Comparison of ENCODE assay signal across 8 cellular contexts in the genomic region with DNA sequence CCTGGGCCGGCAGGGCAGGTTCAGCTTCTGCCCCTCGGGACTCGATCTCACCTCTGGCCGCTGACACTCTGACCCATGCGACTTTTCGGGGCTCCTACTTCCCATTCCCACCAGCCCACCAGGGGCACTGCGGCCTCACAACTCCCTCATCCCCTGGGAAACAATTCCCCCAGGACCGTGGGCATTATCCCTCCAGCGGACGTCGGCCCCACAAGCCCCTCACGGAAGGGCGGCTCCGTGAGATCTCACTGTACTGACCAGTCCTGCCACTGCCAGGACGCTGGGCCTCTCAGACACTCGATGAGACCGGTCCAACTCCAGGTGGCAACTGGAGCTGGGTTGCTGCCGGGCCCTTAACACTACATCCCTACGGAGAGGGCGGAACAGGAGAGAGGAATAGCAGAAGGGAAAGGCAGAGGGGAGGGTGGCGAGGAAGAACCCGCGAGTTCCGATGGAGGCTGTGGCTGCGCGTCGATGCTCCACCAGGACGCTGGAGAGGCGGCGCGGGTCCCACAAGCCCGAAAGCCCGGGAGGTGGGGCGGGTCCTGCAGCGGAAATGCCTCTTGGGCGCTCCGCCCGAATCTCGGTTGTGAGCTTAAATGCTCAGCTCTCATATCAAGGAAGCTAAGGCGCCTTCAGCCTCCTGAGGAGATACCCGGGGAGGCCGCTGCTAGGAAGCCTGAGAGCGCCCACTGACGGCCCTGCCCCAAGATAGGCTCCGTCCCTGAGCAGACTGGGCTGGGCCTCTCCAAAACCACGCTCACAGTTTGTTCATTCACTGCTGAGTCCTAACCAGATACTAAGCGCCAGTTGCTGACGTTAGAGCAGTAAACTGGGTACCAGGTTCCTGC. TPM values are rescaled to one million over a fixed set of nuclear protein-coding genes. Genes with fewer than 3 reads are reported as not detected.
DNase-seq lines count a peak whose midpoint lies in the region; ATAC-seq, FAIRE-seq and TF ChIP-seq lines count a peak whose summit lies in the region.

No MANE protein-coding gene starts in this region.

- DNase-seq in astrocyte (ENCODE audit: low read depth) (no peak), lower lobe of right lung (peak; percentile 64), testis (peak; percentile 45), NCI-H526 treated with DMSO at 0.1 percent for 48 hours (lab: John Stamatoyannopoulos, UW) (no peak), MG63 (no peak)

- H4K20me1 ChIP-seq in astrocyte (ENCODE audit: insufficient read depth, low read length): no peaks in the 10 kb centered on the region

- TF ChIP-seq POLR2A in testis (IDR thresholded peaks at IDR 0.05): no peak

- H3K27me3 Mint-ChIP-seq in IgD-negative memory B cell (no peaks in the 10 kb centered on the region), astrocyte (ENCODE audit: low read depth, unreplicated experiment) (no peaks in the 10 kb centered on the region)

- peaks cover 0 to 8% (median 1%) of the 10 kb centered on the region in 3 donors for H3K4me1 Mint-ChIP-seq in IgD-negative memory B cell
- H3K4me1 Mint-ChIP-seq in astrocyte (ENCODE audit: low read depth, unreplicated experiment): no peaks in the 10 kb centered on the region

- H3K27me3 ChIP-seq in astrocyte (ENCODE audit: insufficient read depth, low read length) (no peaks in the 10 kb centered on the region), lower lobe of right lung (ENCODE audit: low read depth) (no peaks in the 10 kb centered on the region), testis (no peaks in the 10 kb centered on the region), MG63 (no peaks in the 10 kb centered on the region)

- peaks cover 6% of the 10 kb centered on the region for H3K36me3 Mint-ChIP-seq in IgD-negative memory B cell
- peaks cover 31% of the 10 kb centered on the region for H3K36me3 Mint-ChIP-seq in astrocyte (ENCODE audit: low read depth, unreplicated experiment)

- H3K27ac ChIP-seq in astrocyte (ENCODE audit: low read depth, low read length): no peak overlapping the region
- H3K27ac ChIP-seq in lower lobe of right lung: peak overlapping the region; percentile 28
- H3K27ac ChIP-seq in testis: no peak overlapping the region

- H3K9me3 Mint-ChIP-seq in IgD-negative memory B cell: no peaks in the 10 kb centered on the region
- H3K9me3 Mint-ChIP-seq in astrocyte (ENCODE audit: unreplicated experiment): peaks cover 2% of the 10 kb centered on the region

- peak overlapping the region; percentile 65 for H3K4me2 ChIP-seq in astrocyte (ENCODE audit: low read length)

- H3K4me3 Mint-ChIP-seq in IgD-negative memory B cell (peak overlapping the region in 3 of 4 donors; percentile 51 to 84 (median 52)), astrocyte (ENCODE audit: unreplicated experiment) (no peak overlapping the region)

- intact Hi-C loops in lower lobe of right lung (cut with DNase I): no loop called here
- intact Hi-C loops in testis (cut with DNase I; ENCODE audit: low total_unique reads): no loop called here

- TF ChIP-seq CTCF in astrocyte (IDR thresholded peaks at IDR 0.05; ENCODE audit: insufficient read depth, low read depth, low read length) (no peak), lower lobe of right lung (IDR thresholded peaks at IDR 0.05) (no peak), testis (IDR thresholded peaks at IDR 0.05) (no peak)

- H3K4me3 ChIP-seq in astrocyte (ENCODE audit: insufficient read depth, low read depth, low read length): no peak overlapping the region
- H3K4me3 ChIP-seq in lower lobe of right lung: peak overlapping the region; percentile 46
- H3K4me3 ChIP-seq in testis: peak overlapping the region; percentile 38 to 43
- H3K4me3 ChIP-seq in MG63: no peak overlapping the region

- no peak overlapping the region for H2AFZ ChIP-seq in astrocyte (ENCODE audit: low read depth, low read length)

- peak; percentile 75 to 85 for ATAC-seq in lower lobe of right lung
- ATAC-seq in GM18520 (IDR thresholded peaks at IDR 0.05; ENCODE audit: unreplicated experiment): no peak
- no peak for ATAC-seq in GM18519 (IDR thresholded peaks at IDR 0.05; ENCODE audit: low FRiP score, unreplicated experiment)

- no peak overlapping the region for H3K27ac Mint-ChIP-seq in IgD-negative memory B cell
- no peak overlapping the region for H3K27ac Mint-ChIP-seq in astrocyte (ENCODE audit: unreplicated experiment)

- FAIRE-seq in astrocyte (lab: Jason Lieb, UNC): no peak

- H3K79me2 ChIP-seq in astrocyte (ENCODE audit: insufficient read depth, low read length): no peaks in the 10 kb centered on the region

- H3K9ac ChIP-seq in astrocyte (ENCODE audit: low read length): no peak overlapping the region

- H3K4me1 ChIP-seq in astrocyte (ENCODE audit: insufficient read depth, low read length) (no peaks in the 10 kb centered on the region), lower lobe of right lung (peaks cover 8% of the 10 kb centered on the region), testis (no peaks in the 10 kb centered on the region)

- H3K9me3 ChIP-seq in astrocyte (ENCODE audit: insufficient read depth, low read depth, low read length) (no peaks in the 10 kb centered on the region), lower lobe of right lung (no peaks in the 10 kb centered on the region), testis (no peaks in the 10 kb centered on the region), MG63 (no peaks in the 10 kb centered on the region)

- WGBS in testis, 2 donors: 36 to 44% methylated on average over 42 to 48 of the region's 48 CpGs

- H3K36me3 ChIP-seq in astrocyte (ENCODE audit: insufficient read depth, low read length): no peaks in the 10 kb centered on the region
- H3K36me3 ChIP-seq in lower lobe of right lung: no peaks in the 10 kb centered on the region
- H3K36me3 ChIP-seq in testis (ENCODE audit: low read depth, missing control alignments): no peaks in the 10 kb centered on the region
- H3K36me3 ChIP-seq in MG63: peaks cover 11% of the 10 kb centered on the region; the same call in 1 of the 2 replicates

RNA-seq across cellular contexts. Expression of gene VCP, which starts 36.3 kb away (rescaled TPM):
- 200 TPM for polyA plus RNA-seq in IgD-negative memory B cell
- 366 and 390 TPM in 2 replicates for total RNA-seq in astrocyte
- total RNA-seq in lower lobe of right lung: 175 TPM
- 100 to 1,000 TPM; 171 to 186 TPM for total RNA-seq in testis
- polyA plus RNA-seq in testis (ENCODE audit: insufficient read depth, low read depth, low replicate concordance): 229 TPM
- 120 and 139 TPM in 2 replicates for total RNA-seq in MG63 (2014; rRNA removed; shearing (Covaris generic); ENCODE audit: low replicate concordance)

RNA-seq across cellular contexts. Expression of gene FANCG, which starts 43.7 kb away (rescaled TPM):
- 15.9 TPM for polyA plus RNA-seq in IgD-negative memory B cell
- total RNA-seq in astrocyte: 11.0 and 14.1 TPM in 2 replicates
- total RNA-seq in lower lobe of right lung: 13.9 TPM
- total RNA-seq in testis: 10 to 100 TPM; 32.3 to 57.2 TPM
- polyA plus RNA-seq in testis (ENCODE audit: insufficient read depth, low read depth, low replicate concordance): 25.5 TPM
- 15.2 and 16.5 TPM in 2 replicates for total RNA-seq in MG63 (2014; rRNA removed; shearing (Covaris generic); ENCODE audit: low replicate concordance)

RNA-seq across cellular contexts. Expression of gene DNAJB5, which starts 46.5 kb away (rescaled TPM):
- polyA plus RNA-seq in IgD-negative memory B cell: 0.75 TPM
- total RNA-seq in astrocyte: 27.3 and 27.8 TPM in 2 replicates
- total RNA-seq in lower lobe of right lung: 6.0 TPM
- total RNA-seq in testis: 10 to 100 TPM; 44.0 to 49.9 TPM
- polyA plus RNA-seq in testis (ENCODE audit: insufficient read depth, low read depth, low replicate concordance): 47.7 TPM
- 3.7 and 4.1 TPM in 2 replicates for total RNA-seq in MG63 (2014; rRNA removed; shearing (Covaris generic); ENCODE audit: low replicate concordance)

Comparison
In these comparisons a context has a peak if more than half of its experiments do, and no peak if none do; other contexts are left out.
1. DNase-seq: peak in lower lobe of right lung (single experiment) and testis (single experiment); none in astrocyte (single experiment), NCI-H526 treated with DMSO at 0.1 percent for 48 hours (single experiment) and MG63 (single experiment).
2. H3K4me3 ChIP-seq: peak in lower lobe of right lung (single experiment) and testis (2 of 2); none in astrocyte (single experiment) and MG63 (single experiment).
3. ATAC-seq: peak in lower lobe of right lung (2 of 2); none in GM18520 (single experiment) and GM18519 (single experiment).